ENCODE assay signal across 25 cellular contexts in the genomic region with DNA sequence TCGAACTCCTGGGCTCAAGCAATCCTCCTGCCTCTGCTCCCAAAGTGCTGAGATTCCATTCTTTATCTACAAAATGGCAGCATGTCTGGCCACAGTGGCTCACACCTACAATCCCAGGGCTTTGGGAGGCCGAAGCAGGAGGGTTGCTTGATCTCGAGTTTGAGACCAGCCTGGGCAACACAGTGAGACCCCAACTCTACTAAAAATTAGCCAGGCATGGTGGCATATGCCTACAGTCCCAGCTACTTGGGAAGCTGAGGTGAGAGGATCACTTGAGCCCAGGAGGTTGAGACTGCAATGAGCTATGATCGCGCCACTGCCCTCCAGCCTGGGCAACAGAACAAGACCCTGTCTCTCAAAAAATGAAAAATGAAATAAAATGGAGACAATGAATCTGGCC. TPM values are rescaled to one million over a fixed set of nuclear protein-coding genes. Genes with fewer than 3 reads are reported as not detected.
A peak's percentile ranks its signal among the peaks of the same experiment; 100 is the strongest.
DNase-seq lines count a peak whose midpoint lies in the region; FAIRE-seq and TF ChIP-seq lines count a peak whose summit lies in the region.
"Had no signal": no experiment of that assay in that cellular context is flagged by ENCODE, and none has a peak within 500 bp of the region (broad histone marks: within the 10 kb centered on the region; RNA-seq: fewer than 3 reads in every experiment).

No MANE protein-coding gene starts in this region.

- no peak overlapping the region for H3K4me3 ChIP-seq in HEK293 (ENCODE audit: low read depth, low read length)
- H3K4me3 ChIP-seq in astrocyte (ENCODE audit: insufficient read depth, low read depth, low read length): no peak overlapping the region
- H3K4me3 ChIP-seq in stomach smooth muscle (ENCODE audit: low read length in 2 of 2): no peak overlapping the region
- H3K4me3 ChIP-seq in Peyer's patch: no peak overlapping the region
- H3K4me3 ChIP-seq: tibial artery had no signal

- H3K36me3 Mint-ChIP-seq in astrocyte (ENCODE audit: low read depth, unreplicated experiment) (peaks cover 9% of the 10 kb centered on the region), neural crest cell (ENCODE audit: low read depth) (no peaks in the 10 kb centered on the region)
- H3K36me3 Mint-ChIP-seq: immature natural killer cell had no signal

- peaks cover 17% of the 10 kb centered on the region for H3K4me1 ChIP-seq in HEK293 (ENCODE audit: control insufficient read depth, insufficient read depth, low read length)
- peaks cover 15% of the 10 kb centered on the region for H3K4me1 ChIP-seq in astrocyte (ENCODE audit: insufficient read depth, low read length)
- peaks cover 74% of the 10 kb centered on the region for H3K4me1 ChIP-seq in stomach smooth muscle (ENCODE audit: control insufficient read depth, insufficient read depth, low read length)
- peaks cover 7 to 64% (median 12%) of the 10 kb centered on the region in 4 donors for H3K4me1 ChIP-seq in Peyer's patch

- H3K4me3 Mint-ChIP-seq in astrocyte (ENCODE audit: unreplicated experiment): peak overlapping the region; percentile 41
- H3K4me3 Mint-ChIP-seq in neural crest cell: peak overlapping the region; percentile 56
- H3K4me3 Mint-ChIP-seq: activated naive CD8-positive, alpha-beta T cell treated with anti-CD3 and anti-CD28 coated beads, Interleukin-2, amount 50 U/mL, for 24 hours; activated T-cell treated with anti-CD3 and anti-CD28 coated beads, Interleukin-2, amount 50 U/mL, for 24 hours; CD14-positive monocyte; immature natural killer cell; memory B cell; T-helper 1 cell treated with Interleukin-12 subunit alpha and Interleukin-12 subunit beta and Interleukin-4 antibody, amounts not matched to agents 30 μg/mL and 1 μg/mL, for 36 hours had no signal

- H3K79me2 ChIP-seq in astrocyte (ENCODE audit: insufficient read depth, low read length): peaks cover 92% of the 10 kb centered on the region

- POLR2A ChIA-PET in HEK293 (lab: Yijun Ruan, JAX) (no interaction called here), GM10248 (lab: Yijun Ruan, JAX) (no interaction called here)

- H3K9me3 Mint-ChIP-seq in astrocyte (ENCODE audit: unreplicated experiment): no peaks in the 10 kb centered on the region
- H3K9me3 Mint-ChIP-seq in neural crest cell: no peaks in the 10 kb centered on the region
- H3K9me3 Mint-ChIP-seq: activated naive CD8-positive, alpha-beta T cell treated with anti-CD3 and anti-CD28 coated beads, Interleukin-2, amount 50 U/mL, for 24 hours; activated T-cell treated with anti-CD3 and anti-CD28 coated beads, Interleukin-2, amount 50 U/mL, for 24 hours; CD14-positive monocyte; immature natural killer cell; memory B cell; T-helper 1 cell treated with Interleukin-12 subunit alpha and Interleukin-12 subunit beta and Interleukin-4 antibody, amounts not matched to agents 30 μg/mL and 1 μg/mL, for 36 hours had no signal

- H3K27ac ChIP-seq in HEK293 (ENCODE audit: extremely low read depth, low read depth, low read length) (no peak overlapping the region), astrocyte (ENCODE audit: low read depth, low read length) (no peak overlapping the region), stomach smooth muscle (ENCODE audit: low read length) (peak overlapping the region; percentile 64), Peyer's patch (no peak overlapping the region)

- TF ChIP-seq POLR2A in Peyer's patch (IDR thresholded peaks at IDR 0.05): no peak

- CTCF ChIA-PET in HEK293 (lab: Yijun Ruan, JAX) (interaction anchor here (0.5 to 1.2 kb wide), 4 partner anchors 13 to 70 kb away, joined by 3 to 9 read pairs (median 6); a partner anchor contains a TSS), GM10248 (lab: Yijun Ruan, JAX) (interaction anchor here (1.0 to 1.8 kb wide), 2 partner anchors 12 to 18 kb away, joined by 3 to 4 read pairs; no protein-coding TSS in a partner anchor)

- H3K27me3 Mint-ChIP-seq in astrocyte (ENCODE audit: low read depth, unreplicated experiment): no peaks in the 10 kb centered on the region
- no peaks in the 10 kb centered on the region for H3K27me3 Mint-ChIP-seq in neural crest cell (ENCODE audit: low read depth)
- H3K27me3 Mint-ChIP-seq: activated naive CD8-positive, alpha-beta T cell treated with anti-CD3 and anti-CD28 coated beads, Interleukin-2, amount 50 U/mL, for 24 hours; activated T-cell treated with anti-CD3 and anti-CD28 coated beads, Interleukin-2, amount 50 U/mL, for 24 hours; memory B cell had no signal

- no peak for TF ChIP-seq CTCF in HEK293 (tag by site-specific recombination; IDR thresholded peaks at IDR 0.05)
- TF ChIP-seq CTCF in astrocyte (IDR thresholded peaks at IDR 0.05; ENCODE audit: insufficient read depth, low read depth, low read length): no peak
- TF ChIP-seq CTCF in neural crest cell (conservative IDR thresholded peaks at IDR 0.05): no peak
- TF ChIP-seq CTCF in Peyer's patch (IDR thresholded peaks at IDR 0.05): no peak
- no peak for TF ChIP-seq CTCF in GM10248 (IDR thresholded peaks at IDR 0.05; ENCODE audit: control extremely low read depth, extremely low read depth, low read depth, missing control alignments)

- DNase-seq in astrocyte (ENCODE audit: low read depth) (no peak), neural crest cell (ENCODE audit: low read depth, low spot score) (no peak), Peyer's patch (no peak), GM03348 (ENCODE audit: low spot score) (no peak), GM10248 (ENCODE audit: extremely low spot score) (no peak)
- DNase-seq: activated naive CD8-positive, alpha-beta T cell treated with anti-CD3 and anti-CD28 coated beads, Interleukin-2, amount 50 U/mL, for 24 hours; activated T-cell treated with anti-CD3 and anti-CD28 coated beads, Interleukin-2, amount 50 U/mL, for 24 hours; Calu3; effector memory CD4-positive, alpha-beta T cell; foreskin melanocyte; hippocampal formation; immature natural killer cell; IMR-90; left colon; NCI-H510A; posterior cingulate gyrus; SK-N-SH; stimulated activated naive CD4-positive, alpha-beta T cell treated with Interleukin-2 at 50 U/mL for 16 hours; tibial artery had no signal

- no peak for FAIRE-seq in astrocyte (lab: Jason Lieb, UNC)
- FAIRE-seq: TTC549 had no signal

- no peaks in the 10 kb centered on the region for H3K27me3 ChIP-seq in astrocyte (ENCODE audit: insufficient read depth, low read length)
- no peaks in the 10 kb centered on the region for H3K27me3 ChIP-seq in stomach smooth muscle (ENCODE audit: control insufficient read depth in 1 of 2, insufficient read depth in 2 of 2, low read length in 2 of 2)
- H3K27me3 ChIP-seq in Peyer's patch: no peaks in the 10 kb centered on the region
- H3K27me3 ChIP-seq: tibial artery had no signal

- H3K9ac ChIP-seq in astrocyte (ENCODE audit: low read length) (no peak overlapping the region), stomach smooth muscle (ENCODE audit: low read length in 2 of 2) (no peak overlapping the region)
- H3K9ac ChIP-seq: SK-N-SH had no signal

- H3K36me3 ChIP-seq in HEK293 (ENCODE audit: control insufficient read depth in 2 of 2, insufficient read depth in 1 of 2, low read length in 2 of 2): peaks cover 7 to 44% of the 10 kb centered on the region in 2 experiments; a peak in 2 of 3 replicates
- no peaks in the 10 kb centered on the region for H3K36me3 ChIP-seq in astrocyte (ENCODE audit: insufficient read depth, low read length)
- H3K36me3 ChIP-seq in stomach smooth muscle (ENCODE audit: control insufficient read depth in 2 of 2, insufficient read depth in 2 of 2, low read length in 2 of 2): peaks cover 4 to 8% of the 10 kb centered on the region in 2 donors
- H3K36me3 ChIP-seq in Peyer's patch: peaks cover 0 to 28% (median 0%) of the 10 kb centered on the region in 3 donors

- no peak overlapping the region for H3K4me2 ChIP-seq in astrocyte (ENCODE audit: low read length)

- H3K27ac Mint-ChIP-seq in astrocyte (ENCODE audit: unreplicated experiment) (no peak overlapping the region), neural crest cell (ENCODE audit: unreplicated experiment) (no peak overlapping the region)
- H3K27ac Mint-ChIP-seq: activated naive CD8-positive, alpha-beta T cell treated with anti-CD3 and anti-CD28 coated beads, Interleukin-2, amount 50 U/mL, for 24 hours; activated T-cell treated with anti-CD3 and anti-CD28 coated beads, Interleukin-2, amount 50 U/mL, for 24 hours; immature natural killer cell; memory B cell; T-helper 1 cell treated with Interleukin-12 subunit alpha and Interleukin-12 subunit beta and Interleukin-4 antibody, amounts not matched to agents 30 μg/mL and 1 μg/mL, for 36 hours had no signal

- H4K20me1 ChIP-seq in astrocyte (ENCODE audit: insufficient read depth, low read length): peaks cover 93% of the 10 kb centered on the region

- H3K4me1 Mint-ChIP-seq in astrocyte (ENCODE audit: low read depth, unreplicated experiment): peaks cover 42% of the 10 kb centered on the region
- peaks cover 14% of the 10 kb centered on the region for H3K4me1 Mint-ChIP-seq in neural crest cell

- H3K9me3 ChIP-seq in HEK293 (ENCODE audit: control insufficient read depth, insufficient read depth, low read depth, low read length): no peaks in the 10 kb centered on the region
- no peaks in the 10 kb centered on the region for H3K9me3 ChIP-seq in astrocyte (ENCODE audit: insufficient read depth, low read depth, low read length)
- no peaks in the 10 kb centered on the region for H3K9me3 ChIP-seq in stomach smooth muscle (ENCODE audit: control insufficient read depth in 2 of 2, low read length in 2 of 2)
- no peaks in the 10 kb centered on the region for H3K9me3 ChIP-seq in Peyer's patch
- H3K9me3 ChIP-seq: SK-N-SH, tibial artery had no signal

- H2AFZ ChIP-seq in astrocyte (ENCODE audit: low read depth, low read length): no peak overlapping the region

TF ChIP-seq in HEK293, 187 proteins besides CTCF, POLR2A, EP300 and RAD21:
- TF ChIP-seq ZNF121 (tag by site-specific recombination; IDR thresholded peaks at IDR 0.05): peak; percentile 88
- TF ChIP-seq ZNF558 (tag by site-specific recombination; IDR thresholded peaks at IDR 0.05): no peak

RNA-seq across cellular contexts. Expression of a gene that starts 6.1 kb away (rescaled TPM):
- total RNA-seq in astrocyte (122 and 132 TPM in 2 replicates), neural crest cell (67.2 and 69.2 TPM in 2 replicates), Peyer's patch (100 to 1,000 TPM in 2 of 4 donors, 10 to 100 TPM in 2; 78.4 to 154 (median 105) TPM)

RNA-seq across cellular contexts. Expression of a gene that starts 24.7 kb away (rescaled TPM):
- 13.2 and 15.9 TPM in 2 replicates for total RNA-seq in astrocyte
- 30.0 and 30.2 TPM in 2 replicates for total RNA-seq in neural crest cell
- total RNA-seq in Peyer's patch: 10 to 100 TPM in 3 of 4 donors, 1 to 10 TPM in 1; 7.1 to 22.3 (median 13.4) TPM

RNA-seq across cellular contexts. Expression of a gene that starts 37.0 kb away (rescaled TPM):
- total RNA-seq in astrocyte (3.3 and 9.6 TPM in 2 replicates), neural crest cell (0.61 and 0.70 TPM in 2 replicates), Peyer's patch (under 1 TPM in 2 of 4 donors, not detected in 2; 0.53 to 0.85 TPM)
- total RNA-seq: IMR-90 had no signal
